In genomic region chr1:925532-926421, GRCh38 we compare ENCODE assay signal across 1 cellular context.
TF ChIP-seq lines count a peak whose summit lies in the region.

No MANE protein-coding gene starts in this region.

TF ChIP-seq in SK-N-SH, 30 proteins besides CTCF, POLR2A, EP300 and RAD21:
- no peak for TF ChIP-seq MEF2A (IDR thresholded peaks at IDR 0.05; ENCODE audit: borderline replicate concordance, low read depth)
- no peak for TF ChIP-seq RCOR1 (IDR thresholded peaks at IDR 0.05; ENCODE audit: low read length)
- TF ChIP-seq YY1 (IDR thresholded peaks at IDR 0.05; ENCODE audit: low read depth): no peak
- no peak for TF ChIP-seq SIN3A (IDR thresholded peaks at IDR 0.05; ENCODE audit: borderline replicate concordance, low read depth, low read length)
- TF ChIP-seq MXI1 (IDR thresholded peaks at IDR 0.05; ENCODE audit: low read depth, low read length): no peak
- TF ChIP-seq FOXJ3 (CRISPR knock-in tag; IDR thresholded peaks at IDR 0.05): no peak
- no peak for TF ChIP-seq USF1 (IDR thresholded peaks at IDR 0.05; ENCODE audit: borderline replicate concordance, low read depth)
- TF ChIP-seq POLR2AphosphoS5 (IDR thresholded peaks at IDR 0.05; ENCODE audit: low read depth, low read length): no peak
- TF ChIP-seq EZH2phosphoT487 (IDR thresholded peaks at IDR 0.05; ENCODE audit: borderline replicate concordance, low read depth): no peak
- no peak for TF ChIP-seq TAF1 (IDR thresholded peaks at IDR 0.05; ENCODE audit: borderline replicate concordance, low read depth, low read length)
- no peak for TF ChIP-seq FOSL2 (IDR thresholded peaks at IDR 0.05; ENCODE audit: borderline replicate concordance, low read depth)
- no peak for TF ChIP-seq GABPA (IDR thresholded peaks at IDR 0.05; ENCODE audit: low read depth)
- TF ChIP-seq NRF1 (IDR thresholded peaks at IDR 0.05; ENCODE audit: low read depth, low read length): no peak
- no peak for TF ChIP-seq TEAD4 (IDR thresholded peaks at IDR 0.05; ENCODE audit: borderline replicate concordance, insufficient read depth)
- TF ChIP-seq, protein P1, sequence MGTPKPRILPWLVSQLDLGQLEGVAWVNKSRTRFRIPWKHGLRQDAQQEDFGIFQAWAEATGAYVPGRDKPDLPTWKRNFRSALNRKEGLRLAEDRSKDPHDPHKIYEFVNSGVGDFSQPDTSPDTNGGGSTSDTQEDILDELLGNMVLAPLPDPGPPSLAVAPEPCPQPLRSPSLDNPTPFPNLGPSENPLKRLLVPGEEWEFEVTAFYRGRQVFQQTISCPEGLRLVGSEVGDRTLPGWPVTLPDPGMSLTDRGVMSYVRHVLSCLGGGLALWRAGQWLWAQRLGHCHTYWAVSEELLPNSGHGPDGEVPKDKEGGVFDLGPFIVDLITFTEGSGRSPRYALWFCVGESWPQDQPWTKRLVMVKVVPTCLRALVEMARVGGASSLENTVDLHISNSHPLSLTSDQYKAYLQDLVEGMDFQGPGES (IDR thresholded peaks at IDR 0.05; ENCODE audit: low read depth, low read length): no peak
- TF ChIP-seq GATA2 (CRISPR knock-in tag; IDR thresholded peaks at IDR 0.05): no peak
- TF ChIP-seq, protein P2, sequence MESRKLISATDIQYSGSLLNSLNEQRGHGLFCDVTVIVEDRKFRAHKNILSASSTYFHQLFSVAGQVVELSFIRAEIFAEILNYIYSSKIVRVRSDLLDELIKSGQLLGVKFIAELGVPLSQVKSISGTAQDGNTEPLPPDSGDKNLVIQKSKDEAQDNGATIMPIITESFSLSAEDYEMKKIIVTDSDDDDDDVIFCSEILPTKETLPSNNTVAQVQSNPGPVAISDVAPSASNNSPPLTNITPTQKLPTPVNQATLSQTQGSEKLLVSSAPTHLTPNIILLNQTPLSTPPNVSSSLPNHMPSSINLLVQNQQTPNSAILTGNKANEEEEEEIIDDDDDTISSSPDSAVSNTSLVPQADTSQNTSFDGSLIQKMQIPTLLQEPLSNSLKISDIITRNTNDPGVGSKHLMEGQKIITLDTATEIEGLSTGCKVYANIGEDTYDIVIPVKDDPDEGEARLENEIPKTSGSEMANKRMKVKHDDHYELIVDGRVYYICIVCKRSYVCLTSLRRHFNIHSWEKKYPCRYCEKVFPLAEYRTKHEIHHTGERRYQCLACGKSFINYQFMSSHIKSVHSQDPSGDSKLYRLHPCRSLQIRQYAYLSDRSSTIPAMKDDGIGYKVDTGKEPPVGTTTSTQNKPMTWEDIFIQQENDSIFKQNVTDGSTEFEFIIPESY (IDR thresholded peaks at IDR 0.05; ENCODE audit: borderline replicate concordance, low read depth): no peak
